ENCODE assay signal across 1 cellular context in genomic region chr3:197627160-197627771, GRCh38.
A peak's percentile ranks its signal among the peaks of the same experiment; 100 is the strongest.
TF ChIP-seq lines count a peak whose summit lies in the region.

No MANE protein-coding gene starts in this region.

TF ChIP-seq in H1, 55 proteins besides CTCF, POLR2A, EP300 and RAD21:
- TF ChIP-seq PHF8 (conservative IDR thresholded peaks at IDR 0.05; ENCODE audit: low read depth, low read length) (0 out of 2 replicates have a peak, but pooled peaks have one; percentile 23), KDM4A (IDR thresholded peaks at IDR 0.05; ENCODE audit: low read depth, low read length, severe bottlenecking) (peak; percentile 52)
